1 cellular context compared by ENCODE assay signal in the genomic region with DNA sequence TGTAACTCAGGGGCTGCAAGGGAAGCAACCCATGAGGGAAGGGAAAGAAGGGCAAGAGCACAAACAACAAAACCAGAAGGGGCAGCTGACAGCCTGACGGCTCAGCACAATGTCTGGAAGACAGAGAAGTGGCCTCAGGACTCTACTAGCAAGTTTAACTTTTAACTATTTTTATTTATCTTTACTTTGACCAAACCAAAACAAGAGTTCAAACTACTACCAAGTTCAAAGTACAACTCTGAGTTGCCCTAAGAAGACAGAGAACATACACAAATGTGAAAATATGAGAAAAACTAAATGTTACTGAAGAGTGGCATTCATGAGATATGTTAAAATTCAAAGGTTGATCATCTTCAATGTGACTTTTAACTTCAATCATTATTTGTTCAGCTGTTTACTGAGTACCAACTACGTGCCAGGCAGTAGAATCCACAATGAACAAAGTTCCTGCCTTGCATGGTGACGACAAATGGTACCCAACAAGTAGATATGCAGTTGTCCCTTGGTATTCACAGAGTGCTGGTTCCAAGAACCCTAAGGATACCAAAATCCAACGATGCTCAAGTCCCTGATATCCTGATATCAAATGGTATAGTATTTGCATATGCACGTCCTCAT.
TF ChIP-seq lines count a peak whose summit lies in the region.

No MANE protein-coding gene starts in this region.

TF ChIP-seq in IMR-90, 13 proteins besides CTCF, POLR2A, EP300 and RAD21 (continued from another document):
- TF ChIP-seq, protein P1, sequence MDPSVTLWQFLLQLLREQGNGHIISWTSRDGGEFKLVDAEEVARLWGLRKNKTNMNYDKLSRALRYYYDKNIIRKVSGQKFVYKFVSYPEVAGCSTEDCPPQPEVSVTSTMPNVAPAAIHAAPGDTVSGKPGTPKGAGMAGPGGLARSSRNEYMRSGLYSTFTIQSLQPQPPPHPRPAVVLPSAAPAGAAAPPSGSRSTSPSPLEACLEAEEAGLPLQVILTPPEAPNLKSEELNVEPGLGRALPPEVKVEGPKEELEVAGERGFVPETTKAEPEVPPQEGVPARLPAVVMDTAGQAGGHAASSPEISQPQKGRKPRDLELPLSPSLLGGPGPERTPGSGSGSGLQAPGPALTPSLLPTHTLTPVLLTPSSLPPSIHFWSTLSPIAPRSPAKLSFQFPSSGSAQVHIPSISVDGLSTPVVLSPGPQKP (IDR thresholded peaks at IDR 0.05; ENCODE audit: borderline replicate concordance, low read depth, low read length), result no peak
- TF ChIP-seq RCOR1 (IDR thresholded peaks at IDR 0.05; ENCODE audit: insufficient replicate concordance, low read length) (no peak), MAFK (IDR thresholded peaks at IDR 0.05; ENCODE audit: low read depth, low read length) (no peak), NFE2L2 (IDR thresholded peaks at IDR 0.05; ENCODE audit: low read depth, low read length) (no peak), CEBPB (IDR thresholded peaks at IDR 0.05; ENCODE audit: low read depth, low read length) (no peak), RFX5 (IDR thresholded peaks at IDR 0.05; ENCODE audit: low read depth, low read length) (no peak), MAZ (IDR thresholded peaks at IDR 0.05; ENCODE audit: borderline replicate concordance, low read depth, low read length) (no peak), BHLHE40 (IDR thresholded peaks at IDR 0.05; ENCODE audit: low read depth, low read length) (no peak), FOS (IDR thresholded peaks at IDR 0.05; ENCODE audit: low read depth, low read length) (no peak), CHD1 (IDR thresholded peaks at IDR 0.05; ENCODE audit: low read depth, low read length) (no peak)
TF ChIP-seq in IMR-90: peak in this region for 0.
